8 cellular contexts compared by ENCODE assay signal in the genomic region with DNA sequence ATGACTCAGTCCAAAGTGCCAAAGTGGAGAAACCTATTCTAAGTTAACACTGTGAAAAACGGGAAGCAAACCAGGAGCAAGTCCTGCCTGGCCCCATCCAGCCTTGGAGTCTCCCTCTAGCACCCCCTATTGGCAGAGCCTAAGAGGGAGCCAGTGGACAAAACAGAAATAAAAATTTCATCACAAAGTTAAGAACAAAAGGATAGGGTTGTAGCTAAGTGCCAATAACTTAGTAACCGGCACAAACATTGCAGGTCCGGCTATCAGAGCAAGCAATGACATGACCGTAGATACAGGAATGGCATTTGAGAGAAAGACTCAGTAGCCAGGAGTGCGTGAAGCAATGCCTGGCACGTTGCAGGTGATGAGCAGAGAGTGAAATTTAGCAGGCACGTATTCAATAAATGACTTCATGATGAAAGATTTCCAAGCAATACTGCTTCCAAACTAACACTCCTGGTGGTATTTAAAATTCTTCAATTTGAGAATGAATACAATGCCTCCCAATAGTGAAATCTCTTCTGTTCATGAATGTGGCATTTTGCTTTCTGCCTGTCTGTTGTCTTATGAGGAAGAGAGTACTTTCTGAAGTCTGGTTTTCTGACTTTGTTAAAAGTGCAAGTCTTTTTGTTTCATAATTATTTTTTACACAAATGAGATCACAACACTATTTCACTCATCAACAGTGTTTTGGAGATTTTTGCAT.
DNase-seq lines count a peak whose midpoint lies in the region; ATAC-seq and TF ChIP-seq lines count a peak whose summit lies in the region.

No MANE protein-coding gene starts in this region.

- no peaks in the 10 kb centered on the region for H3K4me1 ChIP-seq in PC-3 (ENCODE audit: insufficient read depth, low read length)

- H3K4me3 Mint-ChIP-seq in activated T-cell treated with anti-CD3 and anti-CD28 coated beads, Interleukin-2, amount 50 U/mL, for 72 hours, result no peak overlapping the region

- no peaks in the 10 kb centered on the region for H3K9me3 ChIP-seq in PC-3 (ENCODE audit: low read length)

- H3K27ac ChIP-seq in PC-3 (ENCODE audit: low read length), result no peak overlapping the region

- H4K20me1 ChIP-seq in PC-3 (ENCODE audit: low read length), result no peaks in the 10 kb centered on the region

- ATAC-seq in PC-3 (no peak), left cardiac atrium (peak; percentile 41 to 77), HG02885 (IDR thresholded peaks at IDR 0.05; ENCODE audit: poor library complexity, unreplicated experiment) (no peak)
- ATAC-seq in activated T-cell treated with anti-CD3 and anti-CD28 coated beads, Interleukin-2, amount 50 U/mL, for 72 hours (replicated peaks in 1 of 2), result no peak

- no peaks in the 10 kb centered on the region for H3K4me1 Mint-ChIP-seq in activated T-cell treated with anti-CD3 and anti-CD28 coated beads, Interleukin-2, amount 50 U/mL, for 72 hours (ENCODE audit: low read depth)

- DNase-seq in EL, result peak; percentile 18
- no peak for DNase-seq in HFF-Myc (ENCODE audit: extremely low read depth, low read depth)
- peak; percentile 16 for DNase-seq in PC-3
- DNase-seq in left cardiac atrium, result peak; percentile 28
- DNase-seq in occipital lobe (lab: John Stamatoyannopoulos, UW), result no peak
- DNase-seq in activated T-cell treated with anti-CD3 and anti-CD28 coated beads, Interleukin-2, amount 50 U/mL, for 72 hours, result no peak
- no peak for DNase-seq in effector CD8-positive, alpha-beta T cell (lab: John Stamatoyannopoulos, UW)

- no peaks in the 10 kb centered on the region for H3K27me3 Mint-ChIP-seq in activated T-cell treated with anti-CD3 and anti-CD28 coated beads, Interleukin-2, amount 50 U/mL, for 72 hours (ENCODE audit: low read depth)

- no peaks in the 10 kb centered on the region for H3K79me2 ChIP-seq in PC-3 (ENCODE audit: low read length)

- TF ChIP-seq CTCF in HFF-Myc (IDR thresholded peaks at IDR 0.05; ENCODE audit: low read depth, low read length, missing control alignments) (peak; percentile 70), PC-3 (conservative IDR thresholded peaks at IDR 0.05; ENCODE audit: low read depth, low read length) (peak; percentile 47)

- H3K36me3 Mint-ChIP-seq in activated T-cell treated with anti-CD3 and anti-CD28 coated beads, Interleukin-2, amount 50 U/mL, for 72 hours (ENCODE audit: insufficient read depth in 2 of 2), result no peaks in the 10 kb centered on the region

- BruUV-seq in PC-3 (replicated peaks; lab: Mats Ljungman, UMichigan), result no TSS peak

- H3K9ac ChIP-seq in PC-3 (ENCODE audit: low read length), result no peak overlapping the region

- H3F3A ChIP-seq in PC-3 (ENCODE audit: low read length, unreplicated experiment), result no peaks in the 10 kb centered on the region

- POLR2A ChIA-PET in PC-3 (lab: Charles Lee; ENCODE audit: unreplicated experiment), result no interaction called here

- CTCF ChIA-PET in PC-3 (lab: Charles Lee), result no interaction called here

- H3K27me3 ChIP-seq in PC-3 (ENCODE audit: low read length), result no peaks in the 10 kb centered on the region

- H2AFZ ChIP-seq in PC-3 (ENCODE audit: low read length), result no peak overlapping the region

- H3K9me3 Mint-ChIP-seq in activated T-cell treated with anti-CD3 and anti-CD28 coated beads, Interleukin-2, amount 50 U/mL, for 72 hours, result no peaks in the 10 kb centered on the region

- no peak overlapping the region for H3K4me2 ChIP-seq in PC-3 (ENCODE audit: low read length)

- no peak overlapping the region for H3K27ac Mint-ChIP-seq in activated T-cell treated with anti-CD3 and anti-CD28 coated beads, Interleukin-2, amount 50 U/mL, for 72 hours

- H3K4me3 ChIP-seq in HFF-Myc (replicated peaks; ENCODE audit: low read depth, low read length) (no peak overlapping the region), PC-3 (ENCODE audit: low read length) (no peak overlapping the region)

- no peaks in the 10 kb centered on the region for H3K9me2 ChIP-seq in PC-3 (replicated peaks; ENCODE audit: low read length)

- H3K36me3 ChIP-seq in PC-3 (ENCODE audit: low read depth, low read length), result no peaks in the 10 kb centered on the region

- intact Hi-C loops in PC-3 (cut with micrococcal nuclease), result no loop called here
- intact Hi-C loops in left cardiac atrium (cut with DNase I), result loop anchor here in 1 of 2 donors (10.0 kb wide), 1 partner anchor 1321 kb away; no protein-coding TSS in a partner anchor

Comparison
In these comparisons a context has a peak if more than half of its experiments do, and no peak if none do; other contexts are left out.
1. DNase-seq: peak in EL (single experiment), PC-3 (single experiment) and left cardiac atrium (single experiment); none in HFF-Myc (single experiment), occipital lobe (single experiment), activated T-cell treated with anti-CD3 and anti-CD28 coated beads, Interleukin-2, amount 50 U/mL, for 72 hours (0 of 2) and effector CD8-positive, alpha-beta T cell (single experiment).
2. ATAC-seq: peak in left cardiac atrium (2 of 2); none in PC-3 (single experiment), activated T-cell treated with anti-CD3 and anti-CD28 coated beads, Interleukin-2, amount 50 U/mL, for 72 hours (0 of 2) and HG02885 (single experiment).